8 cellular contexts compared by ENCODE assay signal in genomic region chr6:139371421-139372253, GRCh38. TPM values are rescaled to one million over a fixed set of nuclear protein-coding genes. Genes with fewer than 3 reads are reported as not detected.
DNase-seq lines count a peak whose midpoint lies in the region; ATAC-seq and TF ChIP-seq lines count a peak whose summit lies in the region.

No MANE protein-coding gene starts in this region.

- H3K9ac ChIP-seq in HUES6 (ENCODE audit: low read length) = peak overlapping the region; percentile 31

- H3K36me3 ChIP-seq in HUES6 (ENCODE audit: control insufficient read depth, insufficient read depth, low read length) = peaks cover 23% of the 10 kb centered on the region

- peak overlapping the region in 7 of 8 donors; percentile 16 to 99 (median 68) for H3K4me3 Mint-ChIP-seq in naive B cell

- peaks cover 0 to 6% of the 10 kb centered on the region in 2 donors for H3K36me3 Mint-ChIP-seq in naive B cell

- no peak overlapping the region for H3K27ac ChIP-seq in HUES6 (ENCODE audit: low read depth, low read length)

- ATAC-seq in naive B cell (ENCODE audit: low read depth in 2 of 2) (no peak), GM19035 (IDR thresholded peaks at IDR 0.05; ENCODE audit: unreplicated experiment) (no peak)

- peaks cover 17 to 38% (median 22%) of the 10 kb centered on the region in 3 donors for H3K4me1 Mint-ChIP-seq in naive B cell

- H3K9me3 Mint-ChIP-seq in naive B cell = no peaks in the 10 kb centered on the region

- H3K4me3 ChIP-seq in AG09309 (ENCODE audit: control insufficient read depth, low read depth, low read length) = peak overlapping the region; percentile 66
- H3K4me3 ChIP-seq in HUES6 (ENCODE audit: low read depth, low read length) = peak overlapping the region; percentile 98
- peak overlapping the region; percentile 92 to 93 for H3K4me3 ChIP-seq in cardiac fibroblast (replicated peaks in 1 of 2; ENCODE audit: low read depth in 2 of 2, low read length in 2 of 2)

- H3K4me1 ChIP-seq in HUES6 (ENCODE audit: control insufficient read depth, insufficient read depth, low read length) = peaks cover 46% of the 10 kb centered on the region

- TF ChIP-seq CTCF in AG09309 (IDR thresholded peaks at IDR 0.05; ENCODE audit: control insufficient read depth, insufficient read depth, low read depth, low read length, missing control alignments) (no peak), cardiac fibroblast (IDR thresholded peaks at IDR 0.05; ENCODE audit: low read depth, low read length) (no peak)

- H3K9me3 ChIP-seq in HUES6 (ENCODE audit: control insufficient read depth, insufficient read depth, low read depth, low read length) = no peaks in the 10 kb centered on the region

- no peak for DNase-seq in AG09309 (ENCODE audit: low read depth)
- peak; percentile 22 to 53 for DNase-seq in cardiac fibroblast (ENCODE audit: low read depth in 2 of 2)
- DNase-seq in naive B cell = no peak
- DNase-seq in iPS-NIHi7 (ENCODE audit: extremely low spot score) = no peak
- DNase-seq in islet precursor cell = no peak
- no peak for DNase-seq in central memory CD4-positive, alpha-beta T cell

- H3K27ac Mint-ChIP-seq in naive B cell = peak overlapping the region in 5 of 6 donors; percentile 5 to 93 (median 55)

- H3K27me3 ChIP-seq in HUES6 (ENCODE audit: control insufficient read depth, insufficient read depth, low read length) = no peaks in the 10 kb centered on the region

- H3K27me3 Mint-ChIP-seq in naive B cell = no peaks in the 10 kb centered on the region

RNA-seq across cellular contexts. Expression of gene CITED2, which starts 2.8 kb away (rescaled TPM):
- 10 to 100 TPM in 5 of 6 donors, 1 to 10 TPM in 1; 6.0 to 19.3 (median 16.5) TPM for polyA plus RNA-seq in naive B cell (ENCODE audit: low read depth in 6 of 6)

Comparison
In these comparisons a context has a peak if more than half of its experiments do, and no peak if none do; other contexts are left out.
1. DNase-seq: peak in cardiac fibroblast (2 of 2); none in AG09309 (single experiment), naive B cell (single experiment), iPS-NIHi7 (single experiment), islet precursor cell (single experiment) and central memory CD4-positive, alpha-beta T cell (single experiment).
2. Peak in every context shown above with its lines, with median percentiles within 50 percentile points of each other: H3K4me3 ChIP-seq.